ENCODE assay signal across 9 cellular contexts in the genomic region with DNA sequence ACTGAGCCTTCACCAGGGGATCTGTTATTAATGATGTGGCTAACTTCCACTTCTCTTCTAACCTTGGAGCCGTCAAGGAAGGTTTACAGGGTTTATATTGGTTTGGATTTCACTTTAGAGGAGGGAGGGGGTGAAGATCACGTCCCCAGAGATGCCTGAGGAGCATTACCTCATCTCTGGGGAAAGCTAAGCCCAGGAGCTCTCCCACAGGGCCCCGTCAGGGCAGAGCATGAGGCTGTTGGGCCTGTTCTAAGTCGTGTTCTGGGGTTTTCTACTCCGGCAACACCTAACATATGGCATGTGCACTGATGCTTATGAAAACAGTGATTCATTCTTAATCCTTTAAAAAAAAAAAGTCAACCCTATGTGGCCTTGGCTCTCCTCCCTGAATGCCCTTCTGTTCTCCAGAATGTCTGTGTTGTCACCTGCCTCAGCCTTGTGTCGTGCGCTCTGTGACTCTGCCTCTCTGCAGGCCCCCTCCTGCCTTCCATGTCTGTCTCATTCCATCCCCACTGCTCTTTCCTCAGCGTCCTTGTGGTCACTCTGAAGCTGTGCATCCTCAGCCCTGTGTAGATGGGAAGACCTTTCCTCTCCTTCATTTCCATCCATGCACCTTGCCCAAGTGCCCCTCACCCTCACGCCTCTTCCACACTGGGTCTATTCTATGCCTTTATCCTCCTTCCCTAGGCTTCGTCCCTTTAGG.
A peak's percentile ranks its signal among the peaks of the same experiment; 100 is the strongest.
DNase-seq lines count a peak whose midpoint lies in the region; ATAC-seq and TF ChIP-seq lines count a peak whose summit lies in the region.
"Had no signal": no experiment of that assay in that cellular context is flagged by ENCODE, and none has a peak within 500 bp of the region (broad histone marks: within the 10 kb centered on the region; RNA-seq: fewer than 3 reads in every experiment).

No MANE protein-coding gene starts in this region.

- no peaks in the 10 kb centered on the region for H3K27me3 ChIP-seq in BLaER1

- ATAC-seq in GM18873 (IDR thresholded peaks at IDR 0.05; ENCODE audit: low FRiP score, unreplicated experiment) (no peak), HG03460 (IDR thresholded peaks at IDR 0.05; ENCODE audit: unreplicated experiment) (no peak)

- H3K4me1 ChIP-seq in BLaER1, result peaks cover 38% of the 10 kb centered on the region

- H3K4me3 Mint-ChIP-seq in HFFc6, result no peak overlapping the region
- H3K4me3 Mint-ChIP-seq: activated CD4-positive, alpha-beta memory T cell treated with anti-CD3 and anti-CD28 coated beads for 36 hours had no signal

- H3K36me3 Mint-ChIP-seq in HFFc6 (ENCODE audit: low read depth), result no peaks in the 10 kb centered on the region
- H3K36me3 Mint-ChIP-seq: activated CD4-positive, alpha-beta memory T cell treated with anti-CD3 and anti-CD28 coated beads for 36 hours had no signal

- peaks cover 13% of the 10 kb centered on the region for H3K4me1 Mint-ChIP-seq in HFFc6 (ENCODE audit: low read depth)

- H4K20me1 ChIP-seq in BLaER1, result no peaks in the 10 kb centered on the region

- no peaks in the 10 kb centered on the region for H3K9me3 ChIP-seq in BLaER1

- no peaks in the 10 kb centered on the region for H3K9me3 Mint-ChIP-seq in HFFc6
- H3K9me3 Mint-ChIP-seq: activated CD4-positive, alpha-beta memory T cell treated with anti-CD3 and anti-CD28 coated beads for 36 hours had no signal

- peak overlapping the region; percentile 65 for H3K4me2 ChIP-seq in BLaER1

- peaks cover 4% of the 10 kb centered on the region for H3K27me3 Mint-ChIP-seq in HFFc6 (ENCODE audit: insufficient read depth)
- H3K27me3 Mint-ChIP-seq: activated CD4-positive, alpha-beta memory T cell treated with anti-CD3 and anti-CD28 coated beads for 36 hours had no signal

- H3K4me3 ChIP-seq in BLaER1, result no peak overlapping the region

- no peak for TF ChIP-seq CTCF in HFFc6 (IDR thresholded peaks at IDR 0.05)

- H3K9ac ChIP-seq in BLaER1, result 0 out of 2 replicates have a peak overlapping the region, but pooled peaks have one; percentile 6

- DNase-seq in HFFc6, result peak; percentile 44
- peak; percentile 78 for DNase-seq in astrocyte of the hippocampus (ENCODE audit: low read depth, low spot score)
- peak; percentile 78 for DNase-seq in left kidney (ENCODE audit: low read depth, low spot score)
- DNase-seq in NCI-H1417 treated with DMSO at 0.1 percent for 48 hours (lab: John Stamatoyannopoulos, UW), result no peak
- no peak for DNase-seq in T-helper 9 cell
- DNase-seq: activated CD4-positive, alpha-beta memory T cell treated with anti-CD3 and anti-CD28 coated beads for 36 hours had no signal

- H3K27ac Mint-ChIP-seq in HFFc6, result peak overlapping the region; percentile 42; the same call in 1 of the 2 replicates
- H3K27ac Mint-ChIP-seq: activated CD4-positive, alpha-beta memory T cell treated with anti-CD3 and anti-CD28 coated beads for 36 hours had no signal

- no peaks in the 10 kb centered on the region for H3K36me3 ChIP-seq in BLaER1

- no peak overlapping the region for H3K27ac ChIP-seq in BLaER1

Comparison
In these comparisons a context has a peak if more than half of its experiments do, and no peak if none do; other contexts are left out.
1. DNase-seq: peak in HFFc6 (single experiment), astrocyte of the hippocampus (single experiment) and left kidney (single experiment); none in NCI-H1417 treated with DMSO at 0.1 percent for 48 hours (single experiment) and T-helper 9 cell (single experiment).